9 cellular contexts compared by ENCODE assay signal in genomic region chr2:55961318-55961911, GRCh38. TPM values are rescaled to one million over a fixed set of nuclear protein-coding genes. Genes with fewer than 3 reads are reported as not detected.
DNase-seq lines count a peak whose midpoint lies in the region; ATAC-seq and TF ChIP-seq lines count a peak whose summit lies in the region.
"Had no signal": no experiment of that assay in that cellular context is flagged by ENCODE, and none has a peak within 500 bp of the region (broad histone marks: within the 10 kb centered on the region; RNA-seq: fewer than 3 reads in every experiment).

No MANE protein-coding gene starts in this region.

- H4K20me1 ChIP-seq in OCI-LY1 (ENCODE audit: insufficient read depth, low read length), result no peaks in the 10 kb centered on the region

- H3K36me3 Mint-ChIP-seq in nephron progenitor cell (ENCODE audit: low read depth), result no peaks in the 10 kb centered on the region
- no peaks in the 10 kb centered on the region for H3K36me3 Mint-ChIP-seq in activated naive CD8-positive, alpha-beta T cell treated with anti-CD3 and anti-CD28 coated beads for 36 hours
- H3K36me3 Mint-ChIP-seq: activated naive CD4-positive, alpha-beta T cell treated with anti-CD3 and anti-CD28 coated beads, Interleukin-2, amount 50 U/mL, for 24 hours had no signal

- peaks cover 5% of the 10 kb centered on the region for H3K9me3 Mint-ChIP-seq in nephron progenitor cell
- H3K9me3 Mint-ChIP-seq in activated naive CD8-positive, alpha-beta T cell treated with anti-CD3 and anti-CD28 coated beads for 36 hours, result peaks cover 1% of the 10 kb centered on the region
- H3K9me3 Mint-ChIP-seq: activated naive CD4-positive, alpha-beta T cell treated with anti-CD3 and anti-CD28 coated beads, Interleukin-2, amount 50 U/mL, for 24 hours had no signal

- intact Hi-C loops in dorsolateral prefrontal cortex (cut with DNase I), result loop anchor here in 1 of 2 donors (5.0 kb wide), 2 partner anchors 171 to 179 kb away; no protein-coding TSS in a partner anchor

- no peak overlapping the region for H3K27ac Mint-ChIP-seq in nephron progenitor cell
- no peak overlapping the region for H3K27ac Mint-ChIP-seq in activated naive CD8-positive, alpha-beta T cell treated with anti-CD3 and anti-CD28 coated beads for 36 hours
- H3K27ac Mint-ChIP-seq: activated naive CD4-positive, alpha-beta T cell treated with anti-CD3 and anti-CD28 coated beads, Interleukin-2, amount 50 U/mL, for 24 hours had no signal

- peak; percentile 71 for ATAC-seq in HG02885 (IDR thresholded peaks at IDR 0.05; ENCODE audit: poor library complexity, unreplicated experiment)

- no peaks in the 10 kb centered on the region for H3K4me1 ChIP-seq in OCI-LY1 (ENCODE audit: insufficient read depth, low read length, severe bottlenecking)

- no peak overlapping the region for H3K4me2 ChIP-seq in OCI-LY1 (ENCODE audit: low read length)

- no peaks in the 10 kb centered on the region for H3K9me3 ChIP-seq in OCI-LY1 (ENCODE audit: low read length)

- no peak overlapping the region for H2AFZ ChIP-seq in OCI-LY1 (ENCODE audit: low read length)

- no peak overlapping the region for H3K4me3 Mint-ChIP-seq in nephron progenitor cell
- no peak overlapping the region for H3K4me3 Mint-ChIP-seq in activated naive CD8-positive, alpha-beta T cell treated with anti-CD3 and anti-CD28 coated beads for 36 hours
- H3K4me3 Mint-ChIP-seq: activated naive CD4-positive, alpha-beta T cell treated with anti-CD3 and anti-CD28 coated beads, Interleukin-2, amount 50 U/mL, for 24 hours had no signal

- H3K27me3 ChIP-seq in OCI-LY1 (ENCODE audit: insufficient read depth, low read length) (no peaks in the 10 kb centered on the region; the same call in 1 of the 2 replicates), dorsolateral prefrontal cortex (peaks cover 0 to 3% (median 0%) of the 10 kb centered on the region in 45 donors)

- DNase-seq in GM04504 (ENCODE audit: low read depth), result peak; percentile 30
- DNase-seq in dorsolateral prefrontal cortex, result no peak
- no peak for DNase-seq in nephron progenitor cell
- DNase-seq in activated naive CD8-positive, alpha-beta T cell treated with anti-CD3 and anti-CD28 coated beads for 36 hours, result no peak
- no peak for DNase-seq in stimulated activated CD4-positive, alpha-beta T cell treated with anti-CD3 and anti-CD28 coated beads, Interleukin-4, amount 100 ng/mL, for 4 hours
- no peak for DNase-seq in activated CD8-positive, alpha-beta memory T cell treated with anti-CD3 and anti-CD28 coated beads, Interleukin-2, amount 50 U/mL, for 4 hours

- H3K4me1 Mint-ChIP-seq in nephron progenitor cell, result peaks cover 9% of the 10 kb centered on the region
- H3K4me1 Mint-ChIP-seq in activated naive CD8-positive, alpha-beta T cell treated with anti-CD3 and anti-CD28 coated beads for 36 hours, result no peaks in the 10 kb centered on the region
- H3K4me1 Mint-ChIP-seq: activated naive CD4-positive, alpha-beta T cell treated with anti-CD3 and anti-CD28 coated beads, Interleukin-2, amount 50 U/mL, for 24 hours had no signal

- no peak overlapping the region for H3K9ac ChIP-seq in OCI-LY1 (ENCODE audit: low read length)

- no peaks in the 10 kb centered on the region for H3K36me3 ChIP-seq in OCI-LY1 (ENCODE audit: insufficient read depth, low read length)

- H3K79me2 ChIP-seq in OCI-LY1 (ENCODE audit: insufficient read depth, low read length), result no peaks in the 10 kb centered on the region

- peak; percentile 60 for TF ChIP-seq CTCF in OCI-LY1 (IDR thresholded peaks at IDR 0.05; ENCODE audit: low read length)
- peak; percentile 46 to 80 (median 67) for TF ChIP-seq CTCF in dorsolateral prefrontal cortex (IDR thresholded peaks at IDR 0.05 in 54 of 56, conservative IDR thresholded peaks at IDR 0.05 in 2 of 56; ENCODE audit: low read depth in 1 of 56, partially characterized antibody in 56 of 56)
- TF ChIP-seq CTCF in nephron progenitor cell (IDR thresholded peaks at IDR 0.05), result peak; percentile 63

- H3K27me3 Mint-ChIP-seq in nephron progenitor cell (ENCODE audit: low read depth, poor library complexity), result peaks cover 7% of the 10 kb centered on the region
- peaks cover 4% of the 10 kb centered on the region for H3K27me3 Mint-ChIP-seq in activated naive CD8-positive, alpha-beta T cell treated with anti-CD3 and anti-CD28 coated beads for 36 hours

- no peak overlapping the region for H3K27ac ChIP-seq in OCI-LY1 (ENCODE audit: low read depth, low read length, poor library complexity, severe bottlenecking)
- no peak overlapping the region for H3K27ac ChIP-seq in dorsolateral prefrontal cortex

- H3K4me3 ChIP-seq in OCI-LY1 (ENCODE audit: low read depth, low read length, poor library complexity, severe bottlenecking) (no peak overlapping the region), dorsolateral prefrontal cortex (no peak overlapping the region)

- no peaks in the 10 kb centered on the region for H3K9me2 ChIP-seq in OCI-LY1 (ENCODE audit: low read depth, low read length)

- no peaks in the 10 kb centered on the region for H3F3A ChIP-seq in OCI-LY1 (ENCODE audit: insufficient read depth, low read length)

RNA-seq across cellular contexts. Expression of gene EFEMP1, which starts 37.8 kb away (rescaled TPM):
- 100 to 1,000 TPM in 28 of 120 experiments, 10 to 100 TPM in 92; 30.0 to 193 (median 79.6) TPM for total RNA-seq in dorsolateral prefrontal cortex
- not detected for total RNA-seq in activated naive CD8-positive, alpha-beta T cell treated with anti-CD3 and anti-CD28 coated beads for 36 hours

Comparison
In these comparisons a context has a peak if more than half of its experiments do, and no peak if none do; other contexts are left out.
1. RNA of gene EFEMP1, which starts 37.8 kb away (total RNA-seq): 30.0 to 193 TPM in dorsolateral prefrontal cortex; not detected in activated naive CD8-positive, alpha-beta T cell treated with anti-CD3 and anti-CD28 coated beads for 36 hours; every median in the first group is over 10 times any median in the second.
2. Peak in every context shown above with its lines, with median percentiles within 50 percentile points of each other: CTCF ChIP-seq.